ENCODE assay signal across 27 cellular contexts in the genomic region with DNA sequence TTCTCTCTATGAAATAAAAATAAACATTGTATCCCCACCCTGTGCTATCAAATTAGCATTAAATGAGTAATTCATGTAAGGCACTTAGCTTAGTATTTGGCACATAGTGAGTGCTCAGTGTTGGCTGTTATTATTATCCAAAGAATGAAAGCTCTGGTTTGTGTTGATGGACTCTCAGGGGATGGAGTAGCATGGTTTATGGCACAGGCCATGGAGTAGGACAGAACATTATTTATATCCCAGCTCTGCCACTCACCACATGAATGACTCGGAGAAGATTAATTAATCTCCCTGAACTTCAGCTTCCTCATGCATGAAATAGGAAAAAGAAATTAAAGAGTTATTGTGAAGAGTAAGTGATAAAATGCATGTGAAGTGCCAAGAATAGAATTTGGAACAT.
"Had no signal": no experiment of that assay in that cellular context is flagged by ENCODE, and none has a peak within 500 bp of the region (broad histone marks: within the 10 kb centered on the region; RNA-seq: fewer than 3 reads in every experiment).

No MANE protein-coding gene starts in this region.

- ATAC-seq: esophagus mucosa; foreskin keratinocyte; gastroesophageal sphincter; mucosa of descending colon; pancreas; sciatic nerve; stimulated activated memory B cell treated with anti-CD40 and anti-IgM and Interleukin-4, amounts not matched to agents 10 μg/mL and 1 μg/mL and 100 μg/mL, for 72 hours; stimulated activated naive CD8-positive, alpha-beta T cell treated with anti-CD3 and anti-CD28 coated beads, Interleukin-15, Interleukin-2, amounts not matched to agents 100 U/mL and 50 U/mL, for 24 hours had no signal

- H3K4me3 Mint-ChIP-seq: immature natural killer cell; mesothelial cell of epicardium; naive B cell; natural killer cell treated with Interleukin-12 subunit alpha and Interleukin-12 subunit beta and Interleukin-15 and Interleukin-18, amount 100 ng/mL, for 72 hours; neural crest cell; stimulated activated memory B cell treated with anti-CD40 and anti-IgM and Interleukin-4, amounts not matched to agents 10 μg/mL and 1 μg/mL and 100 μg/mL, for 72 hours; type B pancreatic cell had no signal

- H3K4me3 ChIP-seq: dorsolateral prefrontal cortex, gastroesophageal sphincter, mucosa of descending colon, pancreas, testis, tibial artery had no signal

- H3K36me3 Mint-ChIP-seq: immature natural killer cell; mesothelial cell of epicardium; naive B cell; natural killer cell treated with Interleukin-12 subunit alpha and Interleukin-12 subunit beta and Interleukin-15 and Interleukin-18, amount 100 ng/mL, for 72 hours; stimulated activated memory B cell treated with anti-CD40 and anti-IgM and Interleukin-4, amounts not matched to agents 10 μg/mL and 1 μg/mL and 100 μg/mL, for 72 hours; type B pancreatic cell had no signal

- H3K27me3 Mint-ChIP-seq: stimulated activated memory B cell treated with anti-CD40 and anti-IgM and Interleukin-4, amounts not matched to agents 10 μg/mL and 1 μg/mL and 100 μg/mL, for 72 hours; type B pancreatic cell had no signal

- DNase-seq: dorsolateral prefrontal cortex; effector CD4-positive, alpha-beta T cell; foreskin keratinocyte; hypothalamus; immature natural killer cell; islet precursor cell; kidney glomerular epithelial cell; mesenchymal stem cell; mucosa of descending colon; naive B cell; pancreas; retina; stimulated activated CD4-positive, alpha-beta T cell treated with anti-CD3 and anti-CD28 coated beads, Interleukin-4, amount 100 ng/mL, for 4 hours; stimulated activated naive CD8-positive, alpha-beta T cell treated with anti-CD3 and anti-CD28 coated beads, Interleukin-15, Interleukin-2, amounts not matched to agents 100 U/mL and 50 U/mL, for 24 hours; substantia nigra; testis; tibial artery had no signal

- H3K27ac Mint-ChIP-seq: immature natural killer cell; mesothelial cell of epicardium; naive B cell; natural killer cell treated with Interleukin-12 subunit alpha and Interleukin-12 subunit beta and Interleukin-15 and Interleukin-18, amount 100 ng/mL, for 72 hours; stimulated activated memory B cell treated with anti-CD40 and anti-IgM and Interleukin-4, amounts not matched to agents 10 μg/mL and 1 μg/mL and 100 μg/mL, for 72 hours; type B pancreatic cell had no signal

- H3K4me1 Mint-ChIP-seq: immature natural killer cell; naive B cell; neural crest cell; stimulated activated memory B cell treated with anti-CD40 and anti-IgM and Interleukin-4, amounts not matched to agents 10 μg/mL and 1 μg/mL and 100 μg/mL, for 72 hours had no signal

- H3K27me3 ChIP-seq: dorsolateral prefrontal cortex, foreskin keratinocyte, gastroesophageal sphincter, neutrophil, pancreas, testis, tibial artery had no signal

- H3K4me1 ChIP-seq: pancreas, testis had no signal

- H3K9me3 Mint-ChIP-seq: mesothelial cell of epicardium; natural killer cell treated with Interleukin-12 subunit alpha and Interleukin-12 subunit beta and Interleukin-15 and Interleukin-18, amount 100 ng/mL, for 72 hours; neural crest cell; stimulated activated memory B cell treated with anti-CD40 and anti-IgM and Interleukin-4, amounts not matched to agents 10 μg/mL and 1 μg/mL and 100 μg/mL, for 72 hours; type B pancreatic cell had no signal

- H3K27ac ChIP-seq: dorsolateral prefrontal cortex, epithelial cell of prostate, foreskin keratinocyte, gastroesophageal sphincter, neutrophil, pancreas, testis, tibial artery had no signal

- H3K9me3 ChIP-seq: gastroesophageal sphincter, mucosa of descending colon, neutrophil, pancreas, testis, tibial artery had no signal

- H3K36me3 ChIP-seq: gastroesophageal sphincter, neutrophil, pancreas, tibial artery had no signal
